ENCODE assay signal across 8 cellular contexts in the genomic region with DNA sequence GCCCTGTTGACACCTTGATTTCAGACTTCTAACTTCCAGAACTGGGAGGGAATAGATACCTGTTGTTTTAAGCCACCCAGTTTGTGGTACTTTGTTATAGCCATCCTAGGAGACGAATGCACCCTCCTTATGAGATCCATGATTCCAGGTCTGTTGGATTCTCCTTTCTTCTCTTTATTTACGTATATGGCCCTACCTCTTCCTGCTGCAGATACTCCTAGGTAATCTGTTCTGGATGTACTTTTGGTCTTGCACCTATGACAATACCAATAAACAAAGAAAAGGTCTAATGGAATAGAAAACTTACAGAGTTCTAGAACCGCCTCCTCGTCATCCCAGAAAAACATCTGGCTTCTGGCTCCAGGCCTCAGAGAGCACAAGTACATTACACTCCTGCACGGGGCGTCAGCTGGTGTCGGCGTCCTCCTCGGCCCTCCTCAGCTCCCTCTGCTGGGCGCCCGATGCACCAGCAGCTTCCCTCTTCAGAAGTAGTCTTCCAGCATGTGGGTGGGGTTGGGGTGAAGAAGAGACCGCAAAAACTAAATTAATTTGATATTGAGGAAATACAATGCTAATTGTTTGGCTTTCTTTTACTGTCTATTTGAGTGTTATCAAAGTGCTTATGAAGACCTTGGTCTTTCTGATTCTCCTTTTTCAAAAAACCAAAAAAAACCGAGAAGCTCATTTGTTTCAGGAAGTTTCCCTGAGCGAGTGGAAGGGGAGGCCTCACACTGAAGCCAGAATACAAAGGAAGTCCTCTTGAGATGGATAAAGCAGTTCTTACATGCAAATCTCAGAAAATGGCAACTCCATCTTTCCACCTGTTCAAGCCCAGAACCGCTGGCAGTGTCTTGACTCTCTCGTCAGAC. TPM values are rescaled to one million over a fixed set of nuclear protein-coding genes. Genes with fewer than 3 reads are reported as not detected.
DNase-seq lines count a peak whose midpoint lies in the region; ATAC-seq lines count a peak whose summit lies in the region.

No MANE protein-coding gene starts in this region.

- intact Hi-C loops in Right ventricle myocardium superior (cut with DNase I): no loop called here

- H3K27ac ChIP-seq in SK-N-MC: no peak overlapping the region

- peak; percentile 41 for DNase-seq in DMS153 treated with DMSO at 0.1 percent for 48 hours (lab: John Stamatoyannopoulos, UW; ENCODE audit: unreplicated experiment)
- DNase-seq in KG1 (lab: John Stamatoyannopoulos, UW): peak; percentile 54
- no peak for DNase-seq in SK-N-MC (ENCODE audit: low read depth, low spot score)
- DNase-seq in activated naive CD4-positive, alpha-beta T cell treated with Interleukin-2 at 50 U/mL for 16 hours: peak; percentile 76
- DNase-seq in Right ventricle myocardium superior: peak; percentile 88
- DNase-seq in renal cortical epithelial cell (ENCODE audit: low read depth): peak; percentile 55
- DNase-seq in cortex of kidney (lab: John Stamatoyannopoulos, UW): no peak

- H3K9ac ChIP-seq in SK-N-MC (ENCODE audit: insufficient read length): no peak overlapping the region

- no peaks in the 10 kb centered on the region for H3K36me3 ChIP-seq in SK-N-MC (ENCODE audit: insufficient read depth, low read length)

- H3K9me3 ChIP-seq in SK-N-MC (ENCODE audit: low read depth, low read length): no peaks in the 10 kb centered on the region

- peak overlapping the region; percentile 16; the same call in 1 of the 2 replicates for H3K4me3 ChIP-seq in SK-N-MC

- ATAC-seq in GM21528 (IDR thresholded peaks at IDR 0.05; ENCODE audit: low FRiP score, unreplicated experiment) (peak; percentile 79), Right ventricle myocardium superior (ENCODE audit: poor library complexity) (peak; percentile 92)

RNA-seq across cellular contexts. Expression of a gene that starts 9.7 kb away (rescaled TPM):
- total RNA-seq in Right ventricle myocardium superior (36.1 TPM), renal cortical epithelial cell (14.4 and 27.2 TPM in 2 replicates)

Comparison
In these comparisons a context has a peak if more than half of its experiments do, and no peak if none do; other contexts are left out.
1. DNase-seq: peak in DMS153 treated with DMSO at 0.1 percent for 48 hours (single experiment), KG1 (single experiment), activated naive CD4-positive, alpha-beta T cell treated with Interleukin-2 at 50 U/mL for 16 hours (single experiment), Right ventricle myocardium superior (single experiment) and renal cortical epithelial cell (single experiment); none in SK-N-MC (single experiment) and cortex of kidney (single experiment).